16 cellular contexts compared by ENCODE assay signal in genomic region chr2:11949732-11950503, GRCh38.
DNase-seq lines count a peak whose midpoint lies in the region; ATAC-seq and TF ChIP-seq lines count a peak whose summit lies in the region.
"Had no signal": no experiment of that assay in that cellular context is flagged by ENCODE, and none has a peak within 500 bp of the region (broad histone marks: within the 10 kb centered on the region; RNA-seq: fewer than 3 reads in every experiment).

No MANE protein-coding gene starts in this region.

- H3K27ac Mint-ChIP-seq in immature natural killer cell = no peak overlapping the region
- H3K27ac Mint-ChIP-seq: stimulated activated naive CD8-positive, alpha-beta T cell treated with anti-CD3 and anti-CD28 coated beads, Interleukin-15, amount 100 ng/mL, for 72 hours; T-helper 2 cell treated with Interferon-gamma antibody and Interleukin-4, amounts not matched to agents 5 μg/mL and 100 μg/mL, for 36 hours had no signal

- H3K9me3 Mint-ChIP-seq in immature natural killer cell = no peaks in the 10 kb centered on the region
- H3K9me3 Mint-ChIP-seq: stimulated activated naive CD8-positive, alpha-beta T cell treated with anti-CD3 and anti-CD28 coated beads, Interleukin-15, amount 100 ng/mL, for 72 hours; T-helper 2 cell treated with Interferon-gamma antibody and Interleukin-4, amounts not matched to agents 5 μg/mL and 100 μg/mL, for 36 hours had no signal

- DNase-seq in AG10803 (ENCODE audit: low read depth) = peak; percentile 65
- DNase-seq in NOMO-1 treated with dmso at 0.1 percent for 144 hours (lab: John Stamatoyannopoulos, UW; ENCODE audit: unreplicated experiment) = peak; percentile 78
- peak; percentile 35 for DNase-seq in fibroblast of peridontal ligament (ENCODE audit: extremely low read depth)
- DNase-seq in erythroblast (lab: John Stamatoyannopoulos, UW) = no peak
- no peak for DNase-seq in immature natural killer cell
- DNase-seq in left lung = no peak
- DNase-seq in NK-92 treated with Interleukin-12 subunit alpha and Interleukin-12 subunit beta, amount 100 ng/mL, for 24 hours (lab: John Stamatoyannopoulos, UW) = no peak
- DNase-seq: activated CD4-positive, alpha-beta T cell treated with anti-CD3 and anti-CD28 coated beads for 1 hour; activated CD8-positive, alpha-beta memory T cell treated with anti-CD3 and anti-CD28 coated beads, Interleukin-2, amount 50 U/mL, for 48 hours; EL; NCI-H1105; NCI-H2171; Right ventricle myocardium superior; stimulated activated naive CD8-positive, alpha-beta T cell treated with anti-CD3 and anti-CD28 coated beads, Interleukin-15, amount 100 ng/mL, for 72 hours had no signal

- peaks cover 11 to 13% of the 10 kb centered on the region in 2 donors for H3K4me1 Mint-ChIP-seq in immature natural killer cell

- no peak for TF ChIP-seq POLR2A in erythroblast (IDR thresholded peaks at IDR 0.05; ENCODE audit: low read length)

- no peak overlapping the region for H3K27ac ChIP-seq in left lung

- H3K4me1 ChIP-seq in left lung = peaks cover 0 to under 1% of the 10 kb centered on the region in 2 donors

- H3K27me3 Mint-ChIP-seq in immature natural killer cell (ENCODE audit: low read depth in 3 of 3) = peaks cover 3 to 12% (median 6%) of the 10 kb centered on the region in 3 donors

- H3K4me3 ChIP-seq in AG10803 (ENCODE audit: low read length) = no peak overlapping the region
- H3K4me3 ChIP-seq in left lung = no peak overlapping the region

- H3K36me3 ChIP-seq in left lung = no peaks in the 10 kb centered on the region

- H3K9me3 ChIP-seq in left lung = no peaks in the 10 kb centered on the region

- no peak for TF ChIP-seq CTCF in AG10803 (conservative IDR thresholded peaks at IDR 0.05; ENCODE audit: low read length)
- no peak for TF ChIP-seq CTCF in left lung (IDR thresholded peaks at IDR 0.05)

- intact Hi-C loops in left lung (cut with DNase I) = no loop called here

- ATAC-seq in GM19468 (IDR thresholded peaks at IDR 0.05; ENCODE audit: extremely low read depth, unreplicated experiment) (peak; percentile 24), left lung (no peak)
- ATAC-seq: stimulated activated naive CD8-positive, alpha-beta T cell treated with anti-CD3 and anti-CD28 coated beads, Interleukin-15, amount 100 ng/mL, for 72 hours had no signal

- peaks cover 0 to 2% (median 0%) of the 10 kb centered on the region in 3 donors for H3K36me3 Mint-ChIP-seq in immature natural killer cell

- no peak overlapping the region for H3K4me3 Mint-ChIP-seq in immature natural killer cell
- H3K4me3 Mint-ChIP-seq: stimulated activated naive CD8-positive, alpha-beta T cell treated with anti-CD3 and anti-CD28 coated beads, Interleukin-15, amount 100 ng/mL, for 72 hours; T-helper 2 cell treated with Interferon-gamma antibody and Interleukin-4, amounts not matched to agents 5 μg/mL and 100 μg/mL, for 36 hours had no signal

- no peaks in the 10 kb centered on the region for H3K27me3 ChIP-seq in left lung

Comparison
In these comparisons a context has a peak if more than half of its experiments do, and no peak if none do; other contexts are left out.
1. DNase-seq: peak in AG10803 (single experiment), NOMO-1 treated with dmso at 0.1 percent for 144 hours (single experiment) and fibroblast of peridontal ligament (single experiment); none in erythroblast (0 of 2), immature natural killer cell (0 of 3), left lung (0 of 2) and NK-92 treated with Interleukin-12 subunit alpha and Interleukin-12 subunit beta, amount 100 ng/mL, for 24 hours (single experiment).